ENCODE assay signal across 9 cellular contexts in the genomic region with DNA sequence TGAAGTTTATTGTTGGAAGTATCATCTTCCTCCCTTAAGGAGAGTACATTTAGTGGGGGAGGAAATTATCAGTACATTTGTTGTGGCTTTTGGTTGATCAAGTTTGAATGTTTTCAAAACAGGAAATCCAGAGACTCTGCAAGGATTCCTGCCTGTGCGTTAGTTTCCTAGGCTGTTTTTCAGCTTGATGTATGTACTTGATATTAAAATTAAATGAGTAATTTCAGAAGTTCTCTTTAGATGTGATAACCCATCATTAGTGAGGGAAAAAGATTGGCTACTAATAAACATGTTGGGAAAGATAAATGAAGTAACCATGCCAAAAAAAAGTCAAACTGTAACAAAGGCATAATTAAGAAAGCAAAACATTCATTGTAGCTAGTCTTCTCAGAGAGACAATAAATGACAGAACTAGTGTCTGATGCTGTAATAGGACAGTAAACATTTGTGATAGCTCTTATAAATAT.
DNase-seq lines count a peak whose midpoint lies in the region; ATAC-seq and TF ChIP-seq lines count a peak whose summit lies in the region.
"Had no signal": no experiment of that assay in that cellular context is flagged by ENCODE, and none has a peak within 500 bp of the region (broad histone marks: within the 10 kb centered on the region; RNA-seq: fewer than 3 reads in every experiment).

No MANE protein-coding gene starts in this region.

- H3K9me3 ChIP-seq in thoracic aorta, result no peaks in the 10 kb centered on the region

- POLR2A ChIA-PET in MCF 10A (lab: Yijun Ruan, JAX), result interaction anchor here (0.9 to 15.0 kb wide), 18 partner anchors 10 to 146 kb away, joined by 3 to 294 read pairs (median 8); a partner anchor contains a TSS

- H3K27ac ChIP-seq in thoracic aorta, result peak overlapping the region; percentile 97

- no peaks in the 10 kb centered on the region for H3K9me3 Mint-ChIP-seq in activated T-cell treated with anti-CD3 and anti-CD28 coated beads, Interleukin-2, amount 50 U/mL, for 24 hours
- H3K9me3 Mint-ChIP-seq in MCF 10A (ENCODE audit: unreplicated experiment), result no peaks in the 10 kb centered on the region
- H3K9me3 Mint-ChIP-seq in progenitor cell of endocrine pancreas (ENCODE audit: low read depth), result no peaks in the 10 kb centered on the region

- ATAC-seq in thoracic aorta (ENCODE audit: insufficient number of reproducible peaks, low FRiP score, low read depth), result no peak

- no peaks in the 10 kb centered on the region for H3K27me3 Mint-ChIP-seq in activated T-cell treated with anti-CD3 and anti-CD28 coated beads, Interleukin-2, amount 50 U/mL, for 24 hours
- H3K27me3 Mint-ChIP-seq in MCF 10A (ENCODE audit: insufficient read depth, unreplicated experiment) (no peaks in the 10 kb centered on the region), progenitor cell of endocrine pancreas (no peaks in the 10 kb centered on the region)

- peaks cover 83% of the 10 kb centered on the region for H3K4me1 Mint-ChIP-seq in activated T-cell treated with anti-CD3 and anti-CD28 coated beads, Interleukin-2, amount 50 U/mL, for 24 hours (ENCODE audit: low read depth)
- H3K4me1 Mint-ChIP-seq in MCF 10A (ENCODE audit: insufficient read depth, unreplicated experiment), result peaks cover 64% of the 10 kb centered on the region
- peaks cover 18% of the 10 kb centered on the region for H3K4me1 Mint-ChIP-seq in progenitor cell of endocrine pancreas (ENCODE audit: low read depth)

- intact Hi-C loops in MCF 10A (cut with micrococcal nuclease), result loop anchor here (5.0 kb wide), 1 partner anchor 87 kb away; a partner anchor contains a TSS

- peaks cover 81 to 85% of the 10 kb centered on the region in 2 donors for H3K4me1 ChIP-seq in thoracic aorta (ENCODE audit: control insufficient read depth in 1 of 2, low read depth in 2 of 2)

- peak overlapping the region; percentile 67 for H3K4me3 ChIP-seq in thoracic aorta

- H3K27ac Mint-ChIP-seq in activated T-cell treated with anti-CD3 and anti-CD28 coated beads, Interleukin-2, amount 50 U/mL, for 24 hours, result peak overlapping the region; percentile 79
- H3K27ac Mint-ChIP-seq in MCF 10A (ENCODE audit: low read depth, unreplicated experiment) (peak overlapping the region; percentile 96), progenitor cell of endocrine pancreas (no peak overlapping the region)

- CTCF ChIA-PET in MCF 10A (lab: Yijun Ruan, JAX), result interaction anchor here (0.8 to 2.6 kb wide), 4 partner anchors 14 to 137 kb away, joined by 3 to 7 read pairs (median 6); a partner anchor contains a TSS

- H3K36me3 ChIP-seq in thoracic aorta, result peaks cover 16% of the 10 kb centered on the region

- TF ChIP-seq CTCF in MCF 10A (IDR thresholded peaks at IDR 0.05; ENCODE audit: unreplicated experiment) (no peak), thoracic aorta (IDR thresholded peaks at IDR 0.05) (no peak), progenitor cell of endocrine pancreas (IDR thresholded peaks at IDR 0.05; ENCODE audit: unreplicated experiment) (no peak)

- H3K36me3 Mint-ChIP-seq in activated T-cell treated with anti-CD3 and anti-CD28 coated beads, Interleukin-2, amount 50 U/mL, for 24 hours (ENCODE audit: low read depth), result peaks cover 67% of the 10 kb centered on the region
- H3K36me3 Mint-ChIP-seq in MCF 10A (ENCODE audit: insufficient read depth, unreplicated experiment) (peaks cover 100% of the 10 kb centered on the region), progenitor cell of endocrine pancreas (ENCODE audit: insufficient read depth) (peaks cover 2% of the 10 kb centered on the region)

- H3K27me3 ChIP-seq in thoracic aorta (replicated peaks; ENCODE audit: insufficient read depth), result no peaks in the 10 kb centered on the region

- H3K4me3 Mint-ChIP-seq in activated T-cell treated with anti-CD3 and anti-CD28 coated beads, Interleukin-2, amount 50 U/mL, for 24 hours, result peak overlapping the region; percentile 58
- H3K4me3 Mint-ChIP-seq in MCF 10A (ENCODE audit: unreplicated experiment), result peak overlapping the region; percentile 58
- H3K4me3 Mint-ChIP-seq in progenitor cell of endocrine pancreas (ENCODE audit: low read depth), result no peak overlapping the region

- no TSS peak for BruUV-seq in MCF 10A (replicated peaks; lab: Mats Ljungman, UMichigan)

- no peak for DNase-seq in activated T-cell treated with anti-CD3 and anti-CD28 coated beads, Interleukin-2, amount 50 U/mL, for 24 hours
- no peak for DNase-seq in activated T-cell treated with anti-CD3 and anti-CD28 coated beads, Interleukin-2, amount 50 U/mL, for 1 hour
- DNase-seq in MCF 10A (ENCODE audit: unreplicated experiment) (no peak), medulla oblongata (ENCODE audit: extremely low spot score) (peak; percentile 18), thoracic aorta (ENCODE audit: low spot score) (no peak), NCI-H345 (lab: John Stamatoyannopoulos, UW) (no peak), progenitor cell of endocrine pancreas (ENCODE audit: low spot score, unreplicated experiment) (no peak), GF-D8 (lab: John Stamatoyannopoulos, UW) (no peak)
- DNase-seq: NCI-H2171 had no signal
